In genomic region chr1:92859400-92860039, GRCh38 we compare ENCODE assay signal across 8 cellular contexts. TPM values are rescaled to one million over a fixed set of nuclear protein-coding genes. Genes with fewer than 3 reads are reported as not detected.
DNase-seq lines count a peak whose midpoint lies in the region; ATAC-seq and FAIRE-seq lines count a peak whose summit lies in the region.

No MANE protein-coding gene starts in this region.

- H3K27ac Mint-ChIP-seq in activated T-helper 1 cell treated with anti-CD3 and anti-CD28 coated beads, Interleukin-12 subunit alpha, Interleukin-12 subunit beta, Interleukin-2, Interleukin-4 antibody, amounts not matched to agents 30 ng/mL and 10 ng/mL and 1 ng/mL, durations not matched to agents 14 hours and 24 hours and 36 hours, result peak overlapping the region; percentile 57

- H3K4me3 ChIP-seq in H7 (ENCODE audit: insufficient read depth, low read depth, low read length), result no peak overlapping the region

- FAIRE-seq in urothelium cell line (lab: Jason Lieb, UNC), result no peak

- H3K36me3 Mint-ChIP-seq in activated T-cell treated with anti-CD3 and anti-CD28 coated beads, Interleukin-2, amount 50 U/mL, for 4 hours (ENCODE audit: insufficient read depth), result peaks cover 4% of the 10 kb centered on the region
- peaks cover 3% of the 10 kb centered on the region for H3K36me3 Mint-ChIP-seq in activated T-helper 1 cell treated with anti-CD3 and anti-CD28 coated beads, Interleukin-12 subunit alpha, Interleukin-12 subunit beta, Interleukin-2, Interleukin-4 antibody, amounts not matched to agents 30 ng/mL and 10 ng/mL and 1 ng/mL, durations not matched to agents 14 hours and 24 hours and 36 hours (ENCODE audit: low read depth)

- no peaks in the 10 kb centered on the region for H3K27me3 ChIP-seq in layer of hippocampus (ENCODE audit: control insufficient read depth, insufficient read depth, low read length)
- H3K27me3 ChIP-seq in H7 (ENCODE audit: control insufficient read depth, insufficient read depth, low read length), result no peaks in the 10 kb centered on the region

- intact Hi-C loops in activated T-helper 1 cell treated with anti-CD3 and anti-CD28 coated beads, Interleukin-12 subunit alpha, Interleukin-12 subunit beta, Interleukin-2, Interleukin-4 antibody, amounts not matched to agents 30 ng/mL and 10 ng/mL and 1 ng/mL, durations not matched to agents 14 hours and 24 hours and 36 hours (cut with micrococcal nuclease), result loop anchor here (1.0 to 5.0 kb wide), 7 partner anchors 28 to 218 kb away; partner anchors contain the start of gene MTF2

- no peaks in the 10 kb centered on the region for H3K27me3 Mint-ChIP-seq in activated T-cell treated with anti-CD3 and anti-CD28 coated beads, Interleukin-2, amount 50 U/mL, for 4 hours (ENCODE audit: low read depth)
- no peaks in the 10 kb centered on the region for H3K27me3 Mint-ChIP-seq in activated T-helper 1 cell treated with anti-CD3 and anti-CD28 coated beads, Interleukin-12 subunit alpha, Interleukin-12 subunit beta, Interleukin-2, Interleukin-4 antibody, amounts not matched to agents 30 ng/mL and 10 ng/mL and 1 ng/mL, durations not matched to agents 14 hours and 24 hours and 36 hours (ENCODE audit: insufficient read depth)

- H3K27ac ChIP-seq in layer of hippocampus (ENCODE audit: low read depth, low read length), result peak overlapping the region; percentile 67
- peak overlapping the region; percentile 59 for H3K27ac ChIP-seq in temporal lobe (ENCODE audit: low read depth, low read length)

- no peaks in the 10 kb centered on the region for H3K36me3 ChIP-seq in H7 (replicated peaks; ENCODE audit: control insufficient read depth, insufficient read depth, low read length)

- DNase-seq in activated T-cell treated with anti-CD3 and anti-CD28 coated beads, Interleukin-2, amount 50 U/mL, for 4 hours, result no peak
- DNase-seq in activated T-cell treated with anti-CD3 and anti-CD28 coated beads for 4 hours, result no peak
- no peak for DNase-seq in activated T-helper 1 cell treated with anti-CD3 and anti-CD28 coated beads, Interleukin-12 subunit alpha, Interleukin-12 subunit beta, Interleukin-2, Interleukin-4 antibody, amounts not matched to agents 30 ng/mL and 10 ng/mL and 1 ng/mL, durations not matched to agents 14 hours and 24 hours and 36 hours (ENCODE audit: low spot score)
- DNase-seq in H7, result no peak
- DNase-seq in urothelium cell line (ENCODE audit: low spot score), result no peak

- peaks cover 15% of the 10 kb centered on the region for H3K4me1 Mint-ChIP-seq in activated T-cell treated with anti-CD3 and anti-CD28 coated beads, Interleukin-2, amount 50 U/mL, for 4 hours (ENCODE audit: low read depth)
- peaks cover 20% of the 10 kb centered on the region for H3K4me1 Mint-ChIP-seq in activated T-helper 1 cell treated with anti-CD3 and anti-CD28 coated beads, Interleukin-12 subunit alpha, Interleukin-12 subunit beta, Interleukin-2, Interleukin-4 antibody, amounts not matched to agents 30 ng/mL and 10 ng/mL and 1 ng/mL, durations not matched to agents 14 hours and 24 hours and 36 hours (ENCODE audit: low read depth)

- no peaks in the 10 kb centered on the region for H3K9me3 Mint-ChIP-seq in activated T-cell treated with anti-CD3 and anti-CD28 coated beads, Interleukin-2, amount 50 U/mL, for 4 hours
- peaks cover 8% of the 10 kb centered on the region for H3K9me3 Mint-ChIP-seq in activated T-helper 1 cell treated with anti-CD3 and anti-CD28 coated beads, Interleukin-12 subunit alpha, Interleukin-12 subunit beta, Interleukin-2, Interleukin-4 antibody, amounts not matched to agents 30 ng/mL and 10 ng/mL and 1 ng/mL, durations not matched to agents 14 hours and 24 hours and 36 hours

- ATAC-seq in activated T-cell treated with anti-CD3 and anti-CD28 coated beads, Interleukin-2, amount 50 U/mL, for 4 hours, result no peak
- no peak for ATAC-seq in HG03457 (IDR thresholded peaks at IDR 0.05; ENCODE audit: unreplicated experiment)

- H3K4me3 Mint-ChIP-seq in activated T-cell treated with anti-CD3 and anti-CD28 coated beads, Interleukin-2, amount 50 U/mL, for 4 hours, result peak overlapping the region; percentile 67
- peak overlapping the region; percentile 46 for H3K4me3 Mint-ChIP-seq in activated T-helper 1 cell treated with anti-CD3 and anti-CD28 coated beads, Interleukin-12 subunit alpha, Interleukin-12 subunit beta, Interleukin-2, Interleukin-4 antibody, amounts not matched to agents 30 ng/mL and 10 ng/mL and 1 ng/mL, durations not matched to agents 14 hours and 24 hours and 36 hours

RNA-seq across cellular contexts. Expression of gene RPL5, which starts 27.7 kb away (rescaled TPM):
- 1,000 to 10,000 TPM; 1,884 to 1,929 (median 1,900) TPM for total RNA-seq in activated T-cell treated with anti-CD3 and anti-CD28 coated beads, Interleukin-2, amount 50 U/mL, for 4 hours
- total RNA-seq in activated T-helper 1 cell treated with anti-CD3 and anti-CD28 coated beads, Interleukin-12 subunit alpha, Interleukin-12 subunit beta, Interleukin-2, Interleukin-4 antibody, amounts not matched to agents 30 ng/mL and 10 ng/mL and 1 ng/mL, durations not matched to agents 14 hours and 24 hours and 36 hours, result 1,115 and 1,120 TPM in 2 replicates
- 1,042 TPM for total RNA-seq in temporal lobe
- 1,934 and 2,538 TPM in 2 replicates for total RNA-seq in H7 (2014; rRNA removed; shearing (Covaris generic))
